14 cellular contexts compared by ENCODE assay signal in genomic region chr11:72604256-72604655, GRCh38.
A peak's percentile ranks its signal among the peaks of the same experiment; 100 is the strongest.
DNase-seq lines count a peak whose midpoint lies in the region; ATAC-seq and TF ChIP-seq lines count a peak whose summit lies in the region.
"Had no signal": no experiment of that assay in that cellular context is flagged by ENCODE, and none has a peak within 500 bp of the region (broad histone marks: within the 10 kb centered on the region; RNA-seq: fewer than 3 reads in every experiment).

No MANE protein-coding gene starts in this region.

- no peak overlapping the region for H4K8ac ChIP-seq in trophoblast cell (ENCODE audit: low read depth, low read length)

- H3K36me3 ChIP-seq in hepatocyte (replicated peaks; ENCODE audit: insufficient read depth, low read depth) (no peaks in the 10 kb centered on the region), trophoblast cell (ENCODE audit: control insufficient read depth in 1 of 2, insufficient read depth in 2 of 2, low read length in 2 of 2) (no peaks in the 10 kb centered on the region)
- H3K36me3 ChIP-seq: BLaER1 treated with 17β-estradiol and CSF1 and Interleukin-3, amounts not matched to agents 10 nM and 100 nM had no signal

- H3K27me3 Mint-ChIP-seq in brain (peaks cover 12% of the 10 kb centered on the region), neural crest cell (ENCODE audit: low read depth) (peaks cover 12% of the 10 kb centered on the region)

- no peak for TF ChIP-seq CTCF in brain (conservative IDR thresholded peaks at IDR 0.05)
- no peak for TF ChIP-seq CTCF in neural crest cell (conservative IDR thresholded peaks at IDR 0.05)
- no peak for TF ChIP-seq CTCF in hepatocyte (IDR thresholded peaks at IDR 0.05; ENCODE audit: poor library complexity)

- no peak overlapping the region for H2BK120ac ChIP-seq in trophoblast cell (ENCODE audit: insufficient read depth, low read length, poor library complexity)

- DNase-seq in NCI-H82 (lab: John Stamatoyannopoulos, UW) (peak; percentile 74), neural crest cell (ENCODE audit: low read depth, low spot score) (no peak), hepatocyte (ENCODE audit: low spot score) (no peak), iPS-NIHi7 (ENCODE audit: extremely low spot score) (no peak), trophoblast cell (no peak)
- DNase-seq: ACHN; CD4-positive, CD25-positive, alpha-beta regulatory T cell; DMS79; GM23248 had no signal

- no peak overlapping the region for H2BK5ac ChIP-seq in trophoblast cell (ENCODE audit: low read depth, low read length, poor library complexity)

- H3K4me3 Mint-ChIP-seq in brain, result no peak overlapping the region
- H3K4me3 Mint-ChIP-seq in neural crest cell, result no peak overlapping the region
- H3K4me3 Mint-ChIP-seq: CD4-positive, CD25-positive, alpha-beta regulatory T cell had no signal

- H3K27ac ChIP-seq in hepatocyte (no peak overlapping the region), trophoblast cell (ENCODE audit: low read depth, low read length) (no peak overlapping the region)
- H3K27ac ChIP-seq: BLaER1 treated with 17β-estradiol and CSF1 and Interleukin-3, amounts not matched to agents 10 nM and 100 nM; GM23248 had no signal

- no peak for ATAC-seq in GM21529 (IDR thresholded peaks at IDR 0.05; ENCODE audit: unreplicated experiment)
- ATAC-seq: HCT116, K562 had no signal

- H3K14ac ChIP-seq in trophoblast cell (ENCODE audit: low read length), result no peak overlapping the region

- no peaks in the 10 kb centered on the region for H3K9me2 ChIP-seq in hepatocyte (replicated peaks; ENCODE audit: insufficient read depth)

- H3K23ac ChIP-seq in trophoblast cell (ENCODE audit: low read length), result no peak overlapping the region

- H4K12ac ChIP-seq in trophoblast cell (ENCODE audit: low read depth, low read length), result no peak overlapping the region

- H3K18ac ChIP-seq in trophoblast cell (ENCODE audit: low read length), result no peak overlapping the region

- H3K4me2 ChIP-seq in hepatocyte (no peak overlapping the region), trophoblast cell (ENCODE audit: low read length) (no peak overlapping the region)

- peak overlapping the region in 3 of 5 experiments; percentile 5 to 26 (median 21) for H3K27ac Mint-ChIP-seq in brain
- H3K27ac Mint-ChIP-seq in neural crest cell (ENCODE audit: unreplicated experiment), result peak overlapping the region; percentile 62
- H3K27ac Mint-ChIP-seq: CD4-positive, CD25-positive, alpha-beta regulatory T cell had no signal

- H3K79me2 ChIP-seq in hepatocyte (no peaks in the 10 kb centered on the region), trophoblast cell (ENCODE audit: control insufficient read depth, insufficient read depth, low read length, poor library complexity) (no peaks in the 10 kb centered on the region)

- H4K91ac ChIP-seq in trophoblast cell (ENCODE audit: low read depth, low read length), result no peak overlapping the region

- H3K4me1 ChIP-seq in hepatocyte (ENCODE audit: insufficient read depth) (no peaks in the 10 kb centered on the region), trophoblast cell (ENCODE audit: control insufficient read depth in 1 of 2, insufficient read depth in 2 of 2, low read length in 2 of 2) (no peaks in the 10 kb centered on the region)

- no peaks in the 10 kb centered on the region for H3K79me1 ChIP-seq in trophoblast cell (ENCODE audit: low read length)

- H3K4me3 ChIP-seq in hepatocyte (no peak overlapping the region), trophoblast cell (ENCODE audit: low read depth, low read length) (no peak overlapping the region)
- H3K4me3 ChIP-seq: BLaER1 treated with 17β-estradiol and CSF1 and Interleukin-3, amounts not matched to agents 10 nM and 100 nM; GM23248; K562 had no signal

- H3K4me1 Mint-ChIP-seq in brain (peaks cover 13% of the 10 kb centered on the region), neural crest cell (peaks cover 3% of the 10 kb centered on the region)

- no peak overlapping the region for H3K4ac ChIP-seq in trophoblast cell (ENCODE audit: low read depth, low read length)

- H3K9ac ChIP-seq in trophoblast cell (ENCODE audit: low read length), result no peak overlapping the region
- H3K9ac ChIP-seq: BLaER1 treated with 17β-estradiol and CSF1 and Interleukin-3, amounts not matched to agents 10 nM and 100 nM; GM23248 had no signal

- H3K27me3 ChIP-seq in hepatocyte, result no peaks in the 10 kb centered on the region
- no peaks in the 10 kb centered on the region for H3K27me3 ChIP-seq in trophoblast cell (ENCODE audit: insufficient read depth, low read length)
- H3K27me3 ChIP-seq: BLaER1 treated with 17β-estradiol and CSF1 and Interleukin-3, amounts not matched to agents 10 nM and 100 nM had no signal

- no peaks in the 10 kb centered on the region for H3K36me3 Mint-ChIP-seq in brain
- no peaks in the 10 kb centered on the region for H3K36me3 Mint-ChIP-seq in neural crest cell (ENCODE audit: low read depth)
- H3K36me3 Mint-ChIP-seq: CD4-positive, CD25-positive, alpha-beta regulatory T cell had no signal

- H3K9me3 ChIP-seq in hepatocyte (ENCODE audit: low read depth) (no peaks in the 10 kb centered on the region), trophoblast cell (ENCODE audit: insufficient read depth, low read depth, low read length) (peaks cover 3% of the 10 kb centered on the region)
- H3K9me3 ChIP-seq: BLaER1 treated with 17β-estradiol and CSF1 and Interleukin-3, amounts not matched to agents 10 nM and 100 nM had no signal

- WGBS in hepatocyte (ENCODE audit: low lambda C conversion rate, missing lambda C conversion rate), result 75% methylated on average over 1 of the region's 1 CpG
- no CpG with 5 or more reads among the region's 1 CpG for WGBS in trophoblast cell (ENCODE audit: extremely low coverage, insufficient coverage, insufficient read length)

- no peak overlapping the region for H2AFZ ChIP-seq in hepatocyte
- H2AFZ ChIP-seq in trophoblast cell (ENCODE audit: insufficient read depth, low read length, poor library complexity), result no peak overlapping the region
- H2AFZ ChIP-seq: GM23248 had no signal

- no peak overlapping the region for H2AK5ac ChIP-seq in trophoblast cell (ENCODE audit: low read length)

- H2BK12ac ChIP-seq in trophoblast cell (ENCODE audit: low read length), result no peak overlapping the region

- H4K20me1 ChIP-seq in hepatocyte (ENCODE audit: insufficient read depth, poor library complexity, severe bottlenecking), result no peaks in the 10 kb centered on the region

- H3K9me3 Mint-ChIP-seq in brain (peaks cover 0 to 1% (median 0%) of the 10 kb centered on the region in 5 experiments), neural crest cell (no peaks in the 10 kb centered on the region)
- H3K9me3 Mint-ChIP-seq: CD4-positive, CD25-positive, alpha-beta regulatory T cell had no signal
